ENCODE assay signal across 8 cellular contexts in genomic region chr3:9951962-9952805, GRCh38. TPM values are rescaled to one million over a fixed set of nuclear protein-coding genes. Genes with fewer than 3 reads are reported as not detected.
DNase-seq lines count a peak whose midpoint lies in the region; ATAC-seq, FAIRE-seq and TF ChIP-seq lines count a peak whose summit lies in the region.

TSS of gene PRRT3 (minus strand) at chr3:9952408. CDS start at chr3:9950115, 2,293 bp downstream.

- peaks cover 16% of the 10 kb centered on the region for H3K27me3 Mint-ChIP-seq in progenitor cell of endocrine pancreas

- no peaks in the 10 kb centered on the region for H3K36me3 Mint-ChIP-seq in progenitor cell of endocrine pancreas (ENCODE audit: insufficient read depth)

- no peaks in the 10 kb centered on the region for H3K79me2 ChIP-seq in ACC112 (ENCODE audit: control insufficient read depth, insufficient read depth, low read length, unreplicated experiment)
- H3K79me2 ChIP-seq in OCI-LY3 (ENCODE audit: low read length), result no peaks in the 10 kb centered on the region

- H3K27me3 ChIP-seq in ACC112 (ENCODE audit: insufficient read depth, low read length) (no peaks in the 10 kb centered on the region), OCI-LY3 (ENCODE audit: low read depth, low read length) (no peaks in the 10 kb centered on the region), gastroesophageal sphincter (no peaks in the 10 kb centered on the region)

- H3K4me2 ChIP-seq in OCI-LY3 (ENCODE audit: low read length), result peak within 1 kb of the TSS; percentile 90

- H3K4me1 ChIP-seq in ACC112 (ENCODE audit: control insufficient read depth, insufficient read depth, low read length, unreplicated experiment) (peaks cover 27% of the 10 kb centered on the region), OCI-LY3 (ENCODE audit: low read length) (peaks cover 12% of the 10 kb centered on the region), gastroesophageal sphincter (peaks cover 0 to 30% (median 14%) of the 10 kb centered on the region in 3 donors)

- H3K9me3 ChIP-seq in OCI-LY3 (ENCODE audit: insufficient read depth, low read length) (no peaks in the 10 kb centered on the region), gastroesophageal sphincter (no peaks in the 10 kb centered on the region)

- H3K9ac ChIP-seq in OCI-LY3 (ENCODE audit: low read length), result peak within 1 kb of the TSS; percentile 62

- no peak within 1 kb of the TSS for H3K27ac ChIP-seq in ACC112 (ENCODE audit: low read depth, low read length)
- H3K27ac ChIP-seq in OCI-LY3 (ENCODE audit: low read length), result peak within 1 kb of the TSS; percentile 44
- peak within 1 kb of the TSS in 1 of 4 donors; percentile 30 for H3K27ac ChIP-seq in gastroesophageal sphincter

- peak within 1 kb of the TSS; percentile 75 for H3K4me3 Mint-ChIP-seq in progenitor cell of endocrine pancreas (ENCODE audit: low read depth)

- FAIRE-seq in GM18507 (lab: Jason Lieb, UNC), result peak; percentile 62

- H2AFZ ChIP-seq in ACC112 (ENCODE audit: low read length, unreplicated experiment), result no peak within 1 kb of the TSS
- peak within 1 kb of the TSS; percentile 61; the same call in 1 of the 2 replicates for H2AFZ ChIP-seq in OCI-LY3 (ENCODE audit: low read depth, low read length)

- WGBS in gastroesophageal sphincter (ENCODE audit: low coverage in 1 of 2), 2 donors, result 4 to 23% methylated on average over 3 to 26 of the region's 52 CpGs

- ATAC-seq in HG02973 (IDR thresholded peaks at IDR 0.05; ENCODE audit: unreplicated experiment) (peak; percentile 81), gastroesophageal sphincter (peak; percentile 62)

- H3K9me3 Mint-ChIP-seq in progenitor cell of endocrine pancreas (ENCODE audit: low read depth), result no peaks in the 10 kb centered on the region

- no peak for TF ChIP-seq CTCF in OCI-LY3 (IDR thresholded peaks at IDR 0.05; ENCODE audit: low read depth, low read length)
- no peak for TF ChIP-seq CTCF in gastroesophageal sphincter (IDR thresholded peaks at IDR 0.05)
- TF ChIP-seq CTCF in progenitor cell of endocrine pancreas (IDR thresholded peaks at IDR 0.05; ENCODE audit: unreplicated experiment), result no peak

- TF ChIP-seq POLR2A in gastroesophageal sphincter (IDR thresholded peaks at IDR 0.05), result no peak

- no peak for TF ChIP-seq EP300 in gastroesophageal sphincter (IDR thresholded peaks at IDR 0.05)

- DNase-seq in GM18507 (ENCODE audit: extremely low spot score, insufficient read length, low read depth) (peak; percentile 65), activated gamma-delta T cell (lab: John Stamatoyannopoulos, UW) (peak; percentile 19), progenitor cell of endocrine pancreas (ENCODE audit: low spot score, unreplicated experiment) (no peak), GOT3 (lab: John Stamatoyannopoulos, UW) (no peak)

- no peaks in the 10 kb centered on the region for H4K20me1 ChIP-seq in OCI-LY3 (ENCODE audit: insufficient read depth, low read length)

- H3K4me1 Mint-ChIP-seq in progenitor cell of endocrine pancreas (ENCODE audit: low read depth), result peaks cover 4% of the 10 kb centered on the region

- H3K27ac Mint-ChIP-seq in progenitor cell of endocrine pancreas, result no peak within 1 kb of the TSS

- H3K36me3 ChIP-seq in ACC112 (ENCODE audit: insufficient read depth, low read length) (no peaks in the 10 kb centered on the region), OCI-LY3 (replicated peaks; ENCODE audit: low read depth, low read length) (peaks cover 3% of the 10 kb centered on the region), gastroesophageal sphincter (peaks cover 0 to 19% of the 10 kb centered on the region in 2 donors)

- H3K4me3 ChIP-seq in ACC112 (ENCODE audit: low read depth, low read length) (peak within 1 kb of the TSS; percentile 83), OCI-LY3 (ENCODE audit: low read length) (peak within 1 kb of the TSS; percentile 87), gastroesophageal sphincter (peak within 1 kb of the TSS; percentile 53 to 62)

RNA-seq across cellular contexts. Expression of gene PRRT3, which starts in this region (rescaled TPM):
- total RNA-seq in gastroesophageal sphincter, result 1 to 10 TPM; 1.3 to 3.6 (median 2.7) TPM
- 10.4 and 11.4 TPM in 2 replicates for total RNA-seq in progenitor cell of endocrine pancreas

Comparison
In these comparisons a context has a peak if more than half of its experiments do, and no peak if none do; other contexts are left out.
1. DNase-seq: peak in GM18507 (single experiment) and activated gamma-delta T cell (single experiment); none in progenitor cell of endocrine pancreas (single experiment) and GOT3 (single experiment).
2. Peak in every context shown above with its lines, with median percentiles within 50 percentile points of each other: H3K4me3 ChIP-seq.